1 cellular context compared by ENCODE assay signal in genomic region chr4:23889368-23889767, GRCh38.
TF ChIP-seq lines count a peak whose summit lies in the region.

No MANE protein-coding gene starts in this region.

TF ChIP-seq in H1, 55 proteins besides CTCF, POLR2A, EP300 and RAD21:
- TF ChIP-seq RNF2 (IDR thresholded peaks at IDR 0.05; ENCODE audit: borderline replicate concordance, low read depth, low read length, missing control alignments, poor library complexity, severe bottlenecking), result no peak
- TF ChIP-seq ZNF274 (IDR thresholded peaks at IDR 0.05; ENCODE audit: borderline replicate concordance, extremely low read depth, low read length), result no peak
- TF ChIP-seq TAF7 (optimal IDR thresholded peaks at IDR 0.05; ENCODE audit: borderline replicate concordance, low read depth, low read length), result no peak
- TF ChIP-seq, protein P1, sequence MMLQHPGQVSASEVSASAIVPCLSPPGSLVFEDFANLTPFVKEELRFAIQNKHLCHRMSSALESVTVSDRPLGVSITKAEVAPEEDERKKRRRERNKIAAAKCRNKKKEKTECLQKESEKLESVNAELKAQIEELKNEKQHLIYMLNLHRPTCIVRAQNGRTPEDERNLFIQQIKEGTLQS (IDR thresholded peaks at IDR 0.05; ENCODE audit: insufficient read depth, low read depth, low read length), result no peak
- no peak for TF ChIP-seq MAX (IDR thresholded peaks at IDR 0.05)
- no peak for TF ChIP-seq E2F6 (IDR thresholded peaks at IDR 0.05)
- no peak for TF ChIP-seq SIRT6 (IDR thresholded peaks at IDR 0.05; ENCODE audit: low read length)
- TF ChIP-seq NRF1 (IDR thresholded peaks at IDR 0.05; ENCODE audit: low read depth, low read length), result no peak
- TF ChIP-seq SP1 (IDR thresholded peaks at IDR 0.05; ENCODE audit: low read depth, low read length), result no peak
- TF ChIP-seq ATF2 (IDR thresholded peaks at IDR 0.05; ENCODE audit: low read length), result no peak
